Comparison of ENCODE assay signal across 15 cellular contexts in the genomic region with DNA sequence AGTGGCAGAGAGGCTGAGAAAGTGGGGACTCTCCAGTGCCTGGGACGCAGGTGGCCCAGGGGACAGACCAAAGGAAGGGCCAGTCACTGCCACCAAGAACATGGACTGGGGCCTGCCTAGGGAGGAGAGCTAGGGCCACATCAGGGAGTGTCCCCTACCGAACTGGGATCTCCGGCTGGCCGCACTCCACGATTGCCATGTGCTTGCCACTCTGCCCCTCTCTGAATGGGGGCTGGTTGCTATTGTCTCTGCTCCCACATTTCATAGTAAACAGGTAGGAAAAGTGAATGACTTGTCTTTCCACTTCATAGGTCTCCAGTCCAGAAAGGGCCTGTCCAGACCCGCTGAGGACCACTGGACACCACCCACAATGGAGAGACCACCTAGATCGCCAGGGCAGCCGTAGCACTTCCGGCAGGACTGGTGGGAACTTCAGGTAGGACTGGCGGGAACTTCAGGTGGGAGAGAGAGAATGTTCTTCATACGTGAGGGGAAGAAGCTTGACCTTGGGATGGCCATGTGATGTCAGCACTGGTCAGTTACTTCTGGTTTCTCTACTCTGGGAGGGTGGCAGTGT. TPM values are rescaled to one million over a fixed set of nuclear protein-coding genes. Genes with fewer than 3 reads are reported as not detected.
DNase-seq lines count a peak whose midpoint lies in the region; FAIRE-seq and TF ChIP-seq lines count a peak whose summit lies in the region.
"Had no signal": no experiment of that assay in that cellular context is flagged by ENCODE, and none has a peak within 500 bp of the region (broad histone marks: within the 10 kb centered on the region; RNA-seq: fewer than 3 reads in every experiment).

No MANE protein-coding gene starts in this region.

- no peak overlapping the region for H2AFZ ChIP-seq in osteoblast (ENCODE audit: low read length)
- H2AFZ ChIP-seq: GM23248 had no signal

- H3K27me3 ChIP-seq in bronchial epithelial cell (ENCODE audit: control insufficient read depth, insufficient read depth, low read length) (no peaks in the 10 kb centered on the region), osteoblast (ENCODE audit: insufficient read depth, low read length) (no peaks in the 10 kb centered on the region)

- TF ChIP-seq CTCF in bronchial epithelial cell (IDR thresholded peaks at IDR 0.05; ENCODE audit: insufficient read depth, low read length, severe bottlenecking) (no peak), osteoblast (IDR thresholded peaks at IDR 0.05; ENCODE audit: extremely low read depth, low read depth, low read length) (no peak)

- H3K27ac ChIP-seq in osteoblast (ENCODE audit: low read depth, low read length) = no peak overlapping the region
- H3K27ac ChIP-seq: BLaER1 treated with 17β-estradiol and CSF1 and Interleukin-3, amounts not matched to agents 10 nM and 100 nM; GM23248 had no signal

- no peaks in the 10 kb centered on the region for H3K4me1 Mint-ChIP-seq in immature natural killer cell
- H3K4me1 Mint-ChIP-seq: H9 had no signal

- no peaks in the 10 kb centered on the region for H3K36me3 Mint-ChIP-seq in immature natural killer cell
- H3K36me3 Mint-ChIP-seq: CD4-positive, CD25-positive, alpha-beta regulatory T cell had no signal

- no peaks in the 10 kb centered on the region for H3K9me3 Mint-ChIP-seq in immature natural killer cell

- H3K36me3 ChIP-seq in bronchial epithelial cell (ENCODE audit: control insufficient read depth, insufficient read depth, low read length) = no peaks in the 10 kb centered on the region
- H3K36me3 ChIP-seq in osteoblast (ENCODE audit: insufficient read depth, low read length) = no peaks in the 10 kb centered on the region
- H3K36me3 ChIP-seq: BLaER1 treated with 17β-estradiol and CSF1 and Interleukin-3, amounts not matched to agents 10 nM and 100 nM had no signal

- H3K4me3 ChIP-seq in bronchial epithelial cell (ENCODE audit: low read depth, low read length) = no peak overlapping the region
- no peak overlapping the region for H3K4me3 ChIP-seq in osteoblast (ENCODE audit: insufficient read depth, low read length)
- H3K4me3 ChIP-seq: BLaER1 treated with 17β-estradiol and CSF1 and Interleukin-3, amounts not matched to agents 10 nM and 100 nM; GM23248 had no signal

- H3K9me3 ChIP-seq in osteoblast (ENCODE audit: low read depth, low read length) = no peaks in the 10 kb centered on the region

- no peaks in the 10 kb centered on the region for H3K4me1 ChIP-seq in osteoblast (ENCODE audit: insufficient read depth, low read length)

- H4K20me1 ChIP-seq in osteoblast (ENCODE audit: insufficient read depth, low read length) = no peaks in the 10 kb centered on the region
- H4K20me1 ChIP-seq: BLaER1 treated with 17β-estradiol and CSF1 and Interleukin-3, amounts not matched to agents 10 nM and 100 nM had no signal

- H3K27ac Mint-ChIP-seq in immature natural killer cell = no peak overlapping the region
- H3K27ac Mint-ChIP-seq: H9 had no signal

- peak; percentile 40 for FAIRE-seq in bronchial epithelial cell (lab: Jason Lieb, UNC)

- H3K4me2 ChIP-seq in osteoblast (ENCODE audit: insufficient read depth, low read length) = no peak overlapping the region
- H3K4me2 ChIP-seq: BLaER1 treated with 17β-estradiol and CSF1 and Interleukin-3, amounts not matched to agents 10 nM and 100 nM had no signal

- no peak overlapping the region for H3K4me3 Mint-ChIP-seq in immature natural killer cell
- H3K4me3 Mint-ChIP-seq: CD4-positive, CD25-positive, alpha-beta regulatory T cell; H9 had no signal

- DNase-seq in activated effector memory CD4-positive, alpha-beta T cell treated with anti-CD3 and anti-CD28 coated beads, Interleukin-2, amount 50 U/mL, for 16 hours = peak; percentile 43
- no peak for DNase-seq in activated effector memory CD4-positive, alpha-beta T cell treated with Interleukin-2 at 50 U/mL for 16 hours
- DNase-seq in bronchial epithelial cell (ENCODE audit: low read depth) (no peak), osteoblast (ENCODE audit: insufficient read length, low spot score, missing footprints) (peak; percentile 22), NCI-H774 (lab: John Stamatoyannopoulos, UW) (no peak), globus pallidus (ENCODE audit: low spot score) (no peak), immature natural killer cell (no peak)
- DNase-seq: ACHN; CD4-positive, CD25-positive, alpha-beta regulatory T cell; DMS53; GF-D8; GM23248; H9 had no signal

- H3K27me3 Mint-ChIP-seq in immature natural killer cell (ENCODE audit: low read depth in 3 of 3) = peaks cover 0 to 14% (median 2%) of the 10 kb centered on the region in 3 donors

- H3K79me2 ChIP-seq in osteoblast (ENCODE audit: insufficient read depth, low read length) = no peaks in the 10 kb centered on the region

RNA-seq across cellular contexts. Expression of a gene that starts 55.2 kb away (rescaled TPM):
- total RNA-seq in bronchial epithelial cell (1.6 and 1.9 TPM in 2 replicates), osteoblast (0.36 TPM in 1 of 2 replicates, not detected in the other)
- polyA plus RNA-seq in immature natural killer cell = 1 to 10 TPM in 1 of 3 donors, under 1 TPM in 2; 0.40 to 2.3 (median 0.61) TPM
- total RNA-seq: A172, GM23248 had no signal
- polyA plus RNA-seq: GM23248 had no signal

Comparison
In these comparisons a context has a peak if more than half of its experiments do, and no peak if none do; other contexts are left out.
1. DNase-seq: peak in activated effector memory CD4-positive, alpha-beta T cell treated with anti-CD3 and anti-CD28 coated beads, Interleukin-2, amount 50 U/mL, for 16 hours (single experiment) and osteoblast (single experiment); none in activated effector memory CD4-positive, alpha-beta T cell treated with Interleukin-2 at 50 U/mL for 16 hours (single experiment), bronchial epithelial cell (single experiment), NCI-H774 (single experiment), globus pallidus (single experiment) and immature natural killer cell (0 of 3).